ENCODE assay signal across 8 cellular contexts in genomic region chr3:38834110-38834509, GRCh38. TPM values are rescaled to one million over a fixed set of nuclear protein-coding genes. Genes with fewer than 3 reads are reported as not detected.
A peak's percentile ranks its signal among the peaks of the same experiment; 100 is the strongest.
DNase-seq lines count a peak whose midpoint lies in the region; ATAC-seq and TF ChIP-seq lines count a peak whose summit lies in the region.

No MANE protein-coding gene starts in this region.

- POLR2A ChIA-PET in A673 (lab: Charles Lee; ENCODE audit: low non-redundant PET) (no interaction called here), HCT116 (lab: Charles Lee) (no interaction called here)

- no peaks in the 10 kb centered on the region for H3K9me2 ChIP-seq in HCT116 (ENCODE audit: insufficient read depth)

- H2AFZ ChIP-seq in HCT116 (ENCODE audit: low read depth, low read length, poor library complexity, severe bottlenecking) = peak overlapping the region; percentile 97
- no peak overlapping the region for H2AFZ ChIP-seq in fibroblast of lung (ENCODE audit: low read length)

- no peak for TF ChIP-seq CTCF in A673 (conservative IDR thresholded peaks at IDR 0.05; ENCODE audit: low read depth, low read length)
- no peak for TF ChIP-seq CTCF in HCT116 (IDR thresholded peaks at IDR 0.05 in 2 of 3, conservative IDR thresholded peaks at IDR 0.05 in 1 of 3; ENCODE audit: borderline replicate concordance in 1 of 3, insufficient read depth in 1 of 3, low read depth in 2 of 3, low read length in 2 of 3)
- TF ChIP-seq CTCF in fibroblast of lung (conservative IDR thresholded peaks at IDR 0.05 in 1 of 2, IDR thresholded peaks at IDR 0.05 in 1 of 2; ENCODE audit: low read depth in 1 of 2, low read length in 2 of 2) = no peak
- no peak for TF ChIP-seq CTCF in osteocyte (IDR thresholded peaks at IDR 0.05)

- H3K4me2 ChIP-seq in HCT116 (ENCODE audit: low read length) (peak overlapping the region; percentile 75), fibroblast of lung (ENCODE audit: extremely low read depth, insufficient read depth, low read length) (no peak overlapping the region)

- intact Hi-C loops in A673 (cut with micrococcal nuclease; ENCODE audit: unreplicated experiment) = loop anchor here (10.0 kb wide), 1 partner anchor 99 kb away; no protein-coding TSS in a partner anchor
- intact Hi-C loops in HCT116 (cut with micrococcal nuclease) = no loop called here

- peaks cover 33% of the 10 kb centered on the region for H3K4me1 Mint-ChIP-seq in osteocyte (ENCODE audit: unreplicated experiment)

- no peaks in the 10 kb centered on the region for H3K36me3 Mint-ChIP-seq in osteocyte (ENCODE audit: unreplicated experiment)

- H3K79me2 ChIP-seq in HCT116 (ENCODE audit: insufficient read depth, low read length) (no peaks in the 10 kb centered on the region), fibroblast of lung (ENCODE audit: control insufficient read depth, insufficient read depth, low read length) (no peaks in the 10 kb centered on the region)

- RAD21 ChIA-PET in HCT116 (lab: Charles Lee; ENCODE audit: low non-redundant PET in 1 of 2, low total read pairs in 2 of 2, uncharacterized antibody in 2 of 2, unreplicated experiment in 2 of 2) = no interaction called here

- peaks cover 10% of the 10 kb centered on the region for H3K27me3 Mint-ChIP-seq in osteocyte (ENCODE audit: unreplicated experiment)

- ATAC-seq in HCT116 (peak; percentile 83), GM18511 (IDR thresholded peaks at IDR 0.05; ENCODE audit: unreplicated experiment) (no peak)

- CTCF ChIA-PET in A673 (lab: Charles Lee) = no interaction called here
- CTCF ChIA-PET in HCT116 (lab: Charles Lee) = interaction anchor here (1.1 to 1.3 kb wide), 2 partner anchors 10 to 187 kb away, joined by 3 to 7 read pairs; no protein-coding TSS in a partner anchor

- no peaks in the 10 kb centered on the region for H4K20me1 ChIP-seq in HCT116 (ENCODE audit: insufficient read depth)
- H4K20me1 ChIP-seq in fibroblast of lung (ENCODE audit: control insufficient read depth, extremely low read depth, insufficient read depth, low read length) = no peaks in the 10 kb centered on the region

- H3K4me1 ChIP-seq in A673 (ENCODE audit: insufficient read depth, low read length, poor library complexity, severe bottlenecking) (no peaks in the 10 kb centered on the region), HCT116 (ENCODE audit: control insufficient read depth in 1 of 2, insufficient read depth in 2 of 2, low read length in 2 of 2) (peaks cover 28 to 48% of the 10 kb centered on the region in 2 experiments), fibroblast of lung (ENCODE audit: control insufficient read depth, extremely low read depth, insufficient read depth, low read length) (peaks cover 16% of the 10 kb centered on the region)

- H3K9me3 Mint-ChIP-seq in osteocyte (ENCODE audit: unreplicated experiment) = no peaks in the 10 kb centered on the region

- no peaks in the 10 kb centered on the region for H3K9me3 ChIP-seq in A673 (ENCODE audit: low read depth, low read length, poor library complexity, severe bottlenecking)
- H3K9me3 ChIP-seq in HCT116 (ENCODE audit: control insufficient read depth in 1 of 2, insufficient read depth in 1 of 2, low read depth in 1 of 2, low read length in 2 of 2) = no peaks in the 10 kb centered on the region
- no peaks in the 10 kb centered on the region for H3K9me3 ChIP-seq in fibroblast of lung (ENCODE audit: control insufficient read depth, insufficient read depth, low read depth, low read length)

- BruUV-seq in A673 (replicated peaks; lab: Mats Ljungman, UMichigan) (no TSS peak), HCT116 (replicated peaks; lab: Mats Ljungman, UMichigan) (no TSS peak)

- H3K4me3 Mint-ChIP-seq in osteocyte (ENCODE audit: unreplicated experiment) = no peak overlapping the region

- DNase-seq in A673 (ENCODE audit: low spot score) (peak; percentile 77), HCT116 (ENCODE audit: low read depth, low spot score) (peak; percentile 13), SW480 (ENCODE audit: low spot score) (peak; percentile 69), fibroblast of lung (ENCODE audit: low read depth in 2 of 2) (peak; percentile 82 to 86), osteocyte (ENCODE audit: extremely low spot score, unreplicated experiment) (peak; percentile 88), SK-N-DZ (ENCODE audit: low spot score) (no peak), GF-D8 (lab: John Stamatoyannopoulos, UW) (no peak)

- H3K36me3 ChIP-seq in A673 (ENCODE audit: insufficient read depth, low read length, poor library complexity, severe bottlenecking) (no peaks in the 10 kb centered on the region), HCT116 (ENCODE audit: control insufficient read depth in 1 of 2, insufficient read depth in 2 of 2, low read length in 2 of 2) (no peaks in the 10 kb centered on the region), fibroblast of lung (ENCODE audit: control insufficient read depth, insufficient read depth, low read length) (no peaks in the 10 kb centered on the region)

- H3K27ac ChIP-seq in A673 (ENCODE audit: low read depth, low read length, poor library complexity, severe bottlenecking) (no peak overlapping the region), HCT116 (ENCODE audit: low read depth, low read length) (0 out of 2 replicates have a peak overlapping the region, but pooled peaks have one; percentile 25), fibroblast of lung (ENCODE audit: insufficient read depth, low read length) (peak overlapping the region; percentile 65)

- H3K27me3 ChIP-seq in A673 (replicated peaks; ENCODE audit: insufficient read depth, low read depth, low read length, poor library complexity) (peaks cover 8% of the 10 kb centered on the region), HCT116 (ENCODE audit: insufficient read depth, low read length) (no peaks in the 10 kb centered on the region), fibroblast of lung (ENCODE audit: control insufficient read depth, insufficient read depth, low read length) (no peaks in the 10 kb centered on the region)

- no peak for TF ChIP-seq RAD21 in HCT116 (IDR thresholded peaks at IDR 0.05; ENCODE audit: low read depth)

- H3K4me3 ChIP-seq in A673 (ENCODE audit: low read depth, low read length, poor library complexity, severe bottlenecking) (no peak overlapping the region), HCT116 (replicated peaks in 1 of 2; ENCODE audit: low read depth in 1 of 2, low read length in 2 of 2) (peak overlapping the region in 1 of 2 experiments; percentile 45; a peak in 2 of 4 replicates), fibroblast of lung (replicated peaks in 1 of 4; ENCODE audit: control extremely low read depth in 1 of 4, insufficient read depth in 1 of 4, low read depth in 3 of 4, low read length in 4 of 4) (no peak overlapping the region)

- H3K9ac ChIP-seq in HCT116 (ENCODE audit: low read length) = no peak overlapping the region
- no peak overlapping the region for H3K9ac ChIP-seq in fibroblast of lung (ENCODE audit: insufficient read depth, low read length)

- no peak for TF ChIP-seq POLR2A in HCT116 (IDR thresholded peaks at IDR 0.05; ENCODE audit: borderline replicate concordance, extremely low read depth, insufficient read depth, insufficient read length)

- peak overlapping the region; percentile 67 for H3K27ac Mint-ChIP-seq in osteocyte (ENCODE audit: unreplicated experiment)

TF ChIP-seq in HCT116, 20 proteins besides CTCF, POLR2A, EP300 and RAD21 (continues in another document):
- TF ChIP-seq ELF1 (IDR thresholded peaks at IDR 0.05; ENCODE audit: borderline replicate concordance, low read depth) (no peak), FOSL1 (IDR thresholded peaks at IDR 0.05; ENCODE audit: low read depth) (peak; percentile 86), TCF7L2 (IDR thresholded peaks at IDR 0.05; ENCODE audit: borderline replicate concordance, extremely low read depth, insufficient read depth, insufficient read length) (peak; percentile 62), CEBPB (IDR thresholded peaks at IDR 0.05; ENCODE audit: low read depth) (no peak), EGR1 (IDR thresholded peaks at IDR 0.05; ENCODE audit: low read depth) (no peak), CBX3 (IDR thresholded peaks at IDR 0.05; ENCODE audit: low read depth) (peak; percentile 64), EZH2phosphoT487 (IDR thresholded peaks at IDR 0.05; ENCODE audit: borderline replicate concordance) (no peak), SIN3A (IDR thresholded peaks at IDR 0.05; ENCODE audit: low read depth) (no peak; the same call in 1 of the 2 replicates), SP1 (IDR thresholded peaks at IDR 0.05; ENCODE audit: low read depth) (peak; percentile 74), SRF (IDR thresholded peaks at IDR 0.05; ENCODE audit: low read depth) (peak; percentile 52; the same call in 1 of the 2 replicates), YY1 (IDR thresholded peaks at IDR 0.05; ENCODE audit: extremely low read depth, insufficient replicate concordance, low read depth, low read length) (no peak), ZNF274 (IDR thresholded peaks at IDR 0.05; ENCODE audit: low read depth, low read length) (no peak), MAX (IDR thresholded peaks at IDR 0.05) (no peak), JUND (IDR thresholded peaks at IDR 0.05) (peak; percentile 81), EZH2 (IDR thresholded peaks at IDR 0.05) (no peak), POLR2AphosphoS5 (IDR thresholded peaks at IDR 0.05; ENCODE audit: low read depth, low read length) (0 out of 2 replicates have a peak, but pooled peaks have one; percentile 28), ATF3 (IDR thresholded peaks at IDR 0.05) (no peak)

RNA-seq across cellular contexts. Expression of gene SCN10A, which starts 18.1 kb away (rescaled TPM):
- total RNA-seq in A673 (2021) (not detected in 2 replicates), HCT116 (2021; ENCODE audit: unreplicated experiment) (not detected), fibroblast of lung (not detected in 2 replicates), osteocyte (not detected in 2 replicates)
- not detected in 2 replicates for polyA plus RNA-seq in HCT116 (2012)
- not detected in 2 replicates for polyA plus RNA-seq in fibroblast of lung
- polyA plus RNA-seq in fibroblast of lung (2012) = not detected in 2 replicates
- not detected in 2 replicates for polyA minus RNA-seq in fibroblast of lung (ENCODE audit: low replicate concordance)
- not detected in 2 replicates for polyA plus RNA-seq in SK-N-DZ (2014; cell fraction: cytosol; rRNA removed)
- polyA plus RNA-seq in SK-N-DZ (2014; cell fraction: nucleus; rRNA removed) = not detected in 2 replicates

Comparison
In these comparisons a context has a peak if more than half of its experiments do, and no peak if none do; other contexts are left out.
1. DNase-seq: peak in A673 (single experiment), HCT116 (single experiment), SW480 (single experiment), fibroblast of lung (2 of 2) and osteocyte (single experiment); none in SK-N-DZ (single experiment) and GF-D8 (single experiment).